Comparison of ENCODE assay signal across 9 cellular contexts in genomic region chr4:71229477-71230257, GRCh38.
A peak's percentile ranks its signal among the peaks of the same experiment; 100 is the strongest.
DNase-seq lines count a peak whose midpoint lies in the region; ATAC-seq and TF ChIP-seq lines count a peak whose summit lies in the region.
"Had no signal": no experiment of that assay in that cellular context is flagged by ENCODE, and none has a peak within 500 bp of the region (broad histone marks: within the 10 kb centered on the region; RNA-seq: fewer than 3 reads in every experiment).

No MANE protein-coding gene starts in this region.

- H3K9me2 ChIP-seq in SU-DHL-6 (replicated peaks; ENCODE audit: insufficient read depth, low read length) = no peaks in the 10 kb centered on the region

- H3K4me3 ChIP-seq in SU-DHL-6 (ENCODE audit: insufficient read depth, low read length, poor library complexity, severe bottlenecking) (no peak overlapping the region), trophoblast cell (ENCODE audit: low read depth, low read length) (no peak overlapping the region)
- H3K4me3 ChIP-seq: BLaER1 treated with 17β-estradiol and CSF1 and Interleukin-3, amounts not matched to agents 10 nM and 100 nM had no signal

- peak overlapping the region; percentile 46 for H2BK120ac ChIP-seq in trophoblast cell (ENCODE audit: insufficient read depth, low read length, poor library complexity)

- H3K4me1 ChIP-seq in foreskin keratinocyte (no peaks in the 10 kb centered on the region), trophoblast cell (ENCODE audit: control insufficient read depth in 1 of 2, insufficient read depth in 2 of 2, low read length in 2 of 2) (peaks cover 2% of the 10 kb centered on the region in 2 experiments)

- no peak overlapping the region for H3K9ac ChIP-seq in SU-DHL-6 (ENCODE audit: low read length)
- H3K9ac ChIP-seq in trophoblast cell (ENCODE audit: low read length) = no peak overlapping the region
- H3K9ac ChIP-seq: BLaER1 treated with 17β-estradiol and CSF1 and Interleukin-3, amounts not matched to agents 10 nM and 100 nM had no signal

- H4K20me1 ChIP-seq in SU-DHL-6 (ENCODE audit: low read depth, low read length) = no peaks in the 10 kb centered on the region
- H4K20me1 ChIP-seq: BLaER1 treated with 17β-estradiol and CSF1 and Interleukin-3, amounts not matched to agents 10 nM and 100 nM had no signal

- WGBS in trophoblast cell (ENCODE audit: extremely low coverage, insufficient coverage, insufficient read length) = no CpG with 5 or more reads among the region's 9 CpGs

- H3K27ac ChIP-seq in SU-DHL-6 (ENCODE audit: low read depth, low read length) (no peak overlapping the region), foreskin keratinocyte (no peak overlapping the region), trophoblast cell (ENCODE audit: low read depth, low read length) (peak overlapping the region; percentile 78)
- H3K27ac ChIP-seq: BLaER1 treated with 17β-estradiol and CSF1 and Interleukin-3, amounts not matched to agents 10 nM and 100 nM had no signal

- no peaks in the 10 kb centered on the region for H3K79me1 ChIP-seq in trophoblast cell (ENCODE audit: low read length)

- peak; percentile 42 for TF ChIP-seq CTCF in SU-DHL-6 (IDR thresholded peaks at IDR 0.05; ENCODE audit: insufficient read depth, low read length, poor library complexity, severe bottlenecking)
- TF ChIP-seq CTCF in foreskin keratinocyte (conservative IDR thresholded peaks at IDR 0.05) = peak; percentile 73

- no peak overlapping the region for H3K18ac ChIP-seq in trophoblast cell (ENCODE audit: low read length)

- H3K79me2 ChIP-seq in SU-DHL-6 (ENCODE audit: insufficient read depth, low read length) = no peaks in the 10 kb centered on the region
- no peaks in the 10 kb centered on the region for H3K79me2 ChIP-seq in trophoblast cell (ENCODE audit: control insufficient read depth, insufficient read depth, low read length, poor library complexity)

- H3K9me3 ChIP-seq in SU-DHL-6 (ENCODE audit: insufficient read depth, low read length) (no peaks in the 10 kb centered on the region), trophoblast cell (ENCODE audit: insufficient read depth, low read depth, low read length) (peaks cover 2% of the 10 kb centered on the region)
- H3K9me3 ChIP-seq: BLaER1 treated with 17β-estradiol and CSF1 and Interleukin-3, amounts not matched to agents 10 nM and 100 nM had no signal

- H3K36me3 ChIP-seq in SU-DHL-6 (ENCODE audit: low read length) = no peaks in the 10 kb centered on the region
- H3K36me3 ChIP-seq in trophoblast cell (ENCODE audit: control insufficient read depth in 1 of 2, insufficient read depth in 2 of 2, low read length in 2 of 2) = no peaks in the 10 kb centered on the region
- H3K36me3 ChIP-seq: BLaER1 treated with 17β-estradiol and CSF1 and Interleukin-3, amounts not matched to agents 10 nM and 100 nM had no signal

- ATAC-seq in HG03354 (IDR thresholded peaks at IDR 0.05; ENCODE audit: poor library complexity, severe bottlenecking, unreplicated experiment) = peak; percentile 67
- ATAC-seq in foreskin keratinocyte = peak; percentile 68
- ATAC-seq in HG03460 (IDR thresholded peaks at IDR 0.05; ENCODE audit: unreplicated experiment) = no peak

- H2BK5ac ChIP-seq in trophoblast cell (ENCODE audit: low read depth, low read length, poor library complexity) = no peak overlapping the region

- DNase-seq in NCI-H1092 (lab: John Stamatoyannopoulos, UW) (peak; percentile 23), NCI-H1092 treated with DMSO at 0.1 percent for 48 hours (lab: John Stamatoyannopoulos, UW) (no peak), foreskin keratinocyte (peak in 1 of 2 donors; percentile 30), trophoblast cell (peak; percentile 12 to 52), cortex of kidney (lab: John Stamatoyannopoulos, UW) (no peak)

- H3K4me2 ChIP-seq in SU-DHL-6 (ENCODE audit: low read depth, low read length, poor library complexity, severe bottlenecking) (no peak overlapping the region), trophoblast cell (ENCODE audit: low read length) (peak overlapping the region; percentile 47)
- H3K4me2 ChIP-seq: BLaER1 treated with 17β-estradiol and CSF1 and Interleukin-3, amounts not matched to agents 10 nM and 100 nM had no signal

- H3K14ac ChIP-seq in trophoblast cell (ENCODE audit: low read length) = no peak overlapping the region

- H2AK5ac ChIP-seq in trophoblast cell (ENCODE audit: low read length) = no peak overlapping the region

- no peak overlapping the region for H4K12ac ChIP-seq in trophoblast cell (ENCODE audit: low read depth, low read length)

- no peaks in the 10 kb centered on the region for H3K27me3 ChIP-seq in SU-DHL-6 (ENCODE audit: low read length)
- H3K27me3 ChIP-seq in foreskin keratinocyte = peaks cover 11% of the 10 kb centered on the region
- no peaks in the 10 kb centered on the region for H3K27me3 ChIP-seq in trophoblast cell (ENCODE audit: insufficient read depth, low read length)
- H3K27me3 ChIP-seq: BLaER1 treated with 17β-estradiol and CSF1 and Interleukin-3, amounts not matched to agents 10 nM and 100 nM had no signal

- H2BK12ac ChIP-seq in trophoblast cell (ENCODE audit: low read length) = no peak overlapping the region

- H3F3A ChIP-seq in SU-DHL-6 (ENCODE audit: insufficient read depth) = no peaks in the 10 kb centered on the region

- no peak overlapping the region for H4K91ac ChIP-seq in trophoblast cell (ENCODE audit: low read depth, low read length)

- H2AFZ ChIP-seq in SU-DHL-6 (ENCODE audit: low read depth, low read length, severe bottlenecking) (no peak overlapping the region), trophoblast cell (ENCODE audit: insufficient read depth, low read length, poor library complexity) (no peak overlapping the region)

- H3K23ac ChIP-seq in trophoblast cell (ENCODE audit: low read length) = no peak overlapping the region

- no peak overlapping the region for H4K8ac ChIP-seq in trophoblast cell (ENCODE audit: low read depth, low read length)

- no peak overlapping the region for H3K4ac ChIP-seq in trophoblast cell (ENCODE audit: low read depth, low read length)

Comparison
In these comparisons a context has a peak if more than half of its experiments do, and no peak if none do; other contexts are left out.
1. DNase-seq: peak in NCI-H1092 (single experiment) and trophoblast cell (2 of 2); none in NCI-H1092 treated with DMSO at 0.1 percent for 48 hours (single experiment) and cortex of kidney (single experiment).